Comparison of ENCODE assay signal across 23 cellular contexts in the genomic region with DNA sequence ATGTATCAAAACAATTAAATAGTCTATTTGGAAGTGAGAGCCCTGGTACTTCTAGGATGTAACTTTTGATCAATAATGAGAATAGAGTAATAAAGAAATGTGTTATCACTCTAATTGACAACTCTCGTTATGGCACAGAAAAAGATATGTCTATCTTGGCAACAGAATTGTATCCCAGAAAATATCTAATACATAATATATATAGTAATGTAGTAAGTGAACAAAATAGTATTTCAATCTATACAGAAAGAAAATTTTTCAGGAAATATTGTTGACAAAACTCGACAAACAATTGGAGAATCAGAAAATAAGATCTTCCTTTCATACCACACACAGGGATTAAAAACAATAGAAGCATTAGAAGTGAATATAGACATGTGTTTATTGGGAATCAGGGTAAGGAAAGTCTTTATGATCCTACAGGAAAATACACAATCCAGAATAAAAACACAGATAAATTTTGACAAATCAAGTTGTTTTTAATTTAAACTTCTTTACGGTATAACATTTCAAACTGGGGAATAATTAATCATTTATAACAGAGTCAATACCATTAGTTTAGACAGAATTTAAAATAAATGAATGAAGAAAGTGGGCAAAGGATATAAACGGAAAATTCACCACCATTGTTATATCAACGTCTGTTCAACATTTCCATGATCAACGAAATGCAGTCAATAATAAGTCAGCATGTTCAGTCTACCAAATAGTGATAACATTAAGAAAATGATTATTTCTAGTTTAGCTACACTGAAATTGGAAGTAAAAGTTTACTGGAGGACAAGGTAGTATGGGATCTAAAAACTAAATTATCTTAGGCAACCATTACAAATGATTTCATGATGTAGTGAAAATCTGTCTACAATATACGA.
A peak's percentile ranks its signal among the peaks of the same experiment; 100 is the strongest.
DNase-seq lines count a peak whose midpoint lies in the region; FAIRE-seq and TF ChIP-seq lines count a peak whose summit lies in the region.
"Had no signal": no experiment of that assay in that cellular context is flagged by ENCODE, and none has a peak within 500 bp of the region (broad histone marks: within the 10 kb centered on the region; RNA-seq: fewer than 3 reads in every experiment).

No MANE protein-coding gene starts in this region.

- no peak for TF ChIP-seq POLR2A in H1 (IDR thresholded peaks at IDR 0.05; ENCODE audit: control extremely low read depth in 1 of 2, low read depth in 2 of 2, low read length in 2 of 2)

- no peak overlapping the region for H3K4ac ChIP-seq in H1 (replicated peaks; ENCODE audit: insufficient read length, low read depth, low read length)

- H3K27me3 Mint-ChIP-seq in activated CD4-positive, alpha-beta T cell treated with anti-CD3 and anti-CD28 coated beads, Interleukin-2, amount 10 ng/mL, durations not matched to agents 24 days and 14 days = no peaks in the 10 kb centered on the region

- no peak overlapping the region for H4K8ac ChIP-seq in H1 (ENCODE audit: extremely low read depth, insufficient read depth, low read length)

- H2BK20ac ChIP-seq in H1 (ENCODE audit: low read length) = no peak overlapping the region

- H3K27me3 ChIP-seq in H1 (replicated peaks in 1 of 4; ENCODE audit: control insufficient read depth in 3 of 4, extremely low read depth in 1 of 4, insufficient read depth in 3 of 4, low read length in 3 of 4) = no peaks in the 10 kb centered on the region
- H3K27me3 ChIP-seq in small intestine (ENCODE audit: control insufficient read depth in 2 of 2, insufficient read depth in 2 of 2, low read length in 2 of 2) = peaks cover 0 to 13% of the 10 kb centered on the region in 2 donors

- H3K4me1 Mint-ChIP-seq in activated CD4-positive, alpha-beta T cell treated with anti-CD3 and anti-CD28 coated beads, Interleukin-2, amount 10 ng/mL, durations not matched to agents 24 days and 14 days = no peaks in the 10 kb centered on the region
- H3K4me1 Mint-ChIP-seq: activated naive CD4-positive, alpha-beta T cell treated with anti-CD3 and anti-CD28 coated beads, Interleukin-2, amount 50 U/mL, for 24 hours; H9 had no signal

- H3K56ac ChIP-seq in H1 (replicated peaks; ENCODE audit: insufficient read length, low read depth, low read length) = no peak overlapping the region

- intact Hi-C loops in activated CD4-positive, alpha-beta T cell treated with anti-CD3 and anti-CD28 coated beads, Interleukin-2, amount 10 ng/mL, durations not matched to agents 24 days and 14 days (cut with micrococcal nuclease) = no loop called here

- no peak overlapping the region for H4K91ac ChIP-seq in H1 (replicated peaks; ENCODE audit: insufficient read length, low read length)

- no peak overlapping the region for H2AFZ ChIP-seq in H1 (ENCODE audit: low read length)

- H3K4me2 ChIP-seq in H1 (ENCODE audit: insufficient read depth in 1 of 2, low read depth in 2 of 2, low read length in 2 of 2) = no peak overlapping the region
- H3K4me2 ChIP-seq: SK-N-SH had no signal

- no peak overlapping the region for H3K27ac ChIP-seq in H1 (ENCODE audit: low read depth, low read length)
- H3K27ac ChIP-seq in small intestine (ENCODE audit: low read depth in 1 of 2, low read length in 1 of 2) = no peak overlapping the region
- H3K27ac ChIP-seq: left ventricle myocardium inferior, thoracic aorta had no signal

- H3K4me3 Mint-ChIP-seq in activated CD4-positive, alpha-beta T cell treated with anti-CD3 and anti-CD28 coated beads, Interleukin-2, amount 10 ng/mL, durations not matched to agents 24 days and 14 days = no peak overlapping the region
- H3K4me3 Mint-ChIP-seq: activated naive CD4-positive, alpha-beta T cell treated with anti-CD3 and anti-CD28 coated beads, Interleukin-2, amount 50 U/mL, for 24 hours; H9 had no signal

- H3K36me3 ChIP-seq in H1 (ENCODE audit: control insufficient read depth in 2 of 4, insufficient read depth in 4 of 4, low read length in 3 of 4) = no peaks in the 10 kb centered on the region
- no peaks in the 10 kb centered on the region for H3K36me3 ChIP-seq in small intestine (ENCODE audit: control insufficient read depth in 2 of 2, insufficient read depth in 2 of 2, low read length in 2 of 2)
- H3K36me3 ChIP-seq: left ventricle myocardium inferior, thoracic aorta had no signal

- H3K27ac Mint-ChIP-seq in activated CD4-positive, alpha-beta T cell treated with anti-CD3 and anti-CD28 coated beads, Interleukin-2, amount 10 ng/mL, durations not matched to agents 24 days and 14 days = no peak overlapping the region
- H3K27ac Mint-ChIP-seq: activated naive CD4-positive, alpha-beta T cell treated with anti-CD3 and anti-CD28 coated beads, Interleukin-2, amount 50 U/mL, for 24 hours; H9 had no signal

- no peak overlapping the region; a peak in 1 of 8 replicates for H3K4me3 ChIP-seq in H1 (ENCODE audit: extremely low read depth in 1 of 4, insufficient read depth in 2 of 4, low read depth in 3 of 4, low read length in 4 of 4)
- no peak overlapping the region for H3K4me3 ChIP-seq in small intestine (ENCODE audit: low read depth in 1 of 2, low read length in 2 of 2)
- H3K4me3 ChIP-seq: left ventricle myocardium inferior, thoracic aorta had no signal

- H3K9ac ChIP-seq in H1 (replicated peaks in 1 of 4; ENCODE audit: extremely low read depth in 1 of 4, low read depth in 3 of 4, low read length in 3 of 4) = no peak overlapping the region
- H3K9ac ChIP-seq: SK-N-SH had no signal

- no peak overlapping the region for H2BK12ac ChIP-seq in H1 (ENCODE audit: low read depth, low read length)

- H3K9me3 ChIP-seq in H1 (ENCODE audit: insufficient read depth in 2 of 2, low read depth in 1 of 2, low read length in 1 of 2) = peaks cover 88 to 89% of the 10 kb centered on the region in 2 experiments
- H3K9me3 ChIP-seq in small intestine (ENCODE audit: control insufficient read depth, low read depth) = peaks cover 14% of the 10 kb centered on the region
- H3K9me3 ChIP-seq: SK-N-SH, thoracic aorta had no signal

- H2BK120ac ChIP-seq in H1 (replicated peaks; ENCODE audit: low read depth, low read length) = no peak overlapping the region

- H3K23me2 ChIP-seq in H1 (ENCODE audit: low read depth, low read length) = no peaks in the 10 kb centered on the region

- H3K23ac ChIP-seq in H1 (ENCODE audit: insufficient read length) = no peak overlapping the region

- H2BK15ac ChIP-seq in H1 (ENCODE audit: low read length) = no peak overlapping the region

- H3K79me2 ChIP-seq in H1 (ENCODE audit: control insufficient read depth in 1 of 2, insufficient read depth in 2 of 2, low read length in 2 of 2) = no peaks in the 10 kb centered on the region

- H3K79me1 ChIP-seq in H1 (ENCODE audit: low read depth, low read length) = no peaks in the 10 kb centered on the region

- H3K4me1 ChIP-seq in H1 (replicated peaks in 1 of 4; ENCODE audit: control insufficient read depth in 3 of 4, insufficient read depth in 4 of 4, low read length in 3 of 4) = no peaks in the 10 kb centered on the region
- H3K4me1 ChIP-seq in small intestine (ENCODE audit: control insufficient read depth in 2 of 2, insufficient read depth in 1 of 2, low read depth in 1 of 2, low read length in 1 of 2) = no peaks in the 10 kb centered on the region
- H3K4me1 ChIP-seq: left ventricle myocardium inferior had no signal

- no peak overlapping the region for H2BK5ac ChIP-seq in H1 (ENCODE audit: low read depth, low read length)

- POLR2A ChIA-PET in H1 (lab: Charles Lee; ENCODE audit: partially characterized antibody) = no interaction called here

- H3K9me3 Mint-ChIP-seq in activated CD4-positive, alpha-beta T cell treated with anti-CD3 and anti-CD28 coated beads, Interleukin-2, amount 10 ng/mL, durations not matched to agents 24 days and 14 days = peaks cover 55% of the 10 kb centered on the region

- WGBS in H1 (ENCODE audit: extremely low coverage in 1 of 2, insufficient coverage in 1 of 2, insufficient read length in 1 of 2, insufficient replicate concordance in 2 of 2, low coverage in 1 of 2, low lambda C conversion rate in 2 of 2, missing lambda C conversion rate in 1 of 2), 2 experiments = 49% methylated on average over 7 of the region's 7 CpGs; no CpG with 5 or more reads in 1 of the 2 experiments
- 36 to 46% (median 38%) methylated on average over 7 of the region's 7 CpGs for WGBS in small intestine, 3 donors

- H4K5ac ChIP-seq in H1 (ENCODE audit: insufficient read length, low read depth, low read length) = no peak overlapping the region

- no peak for TF ChIP-seq RAD21 in H1 (IDR thresholded peaks at IDR 0.05 in 1 of 2, conservative IDR thresholded peaks at IDR 0.05 in 1 of 2; ENCODE audit: low read depth in 2 of 2, low read length in 2 of 2)

- TF ChIP-seq CTCF in H1 (IDR thresholded peaks at IDR 0.05; ENCODE audit: control extremely low read depth in 1 of 3, insufficient read depth in 1 of 3, low read depth in 1 of 3, low read length in 3 of 3) = no peak

- H3K14ac ChIP-seq in H1 (ENCODE audit: insufficient read length) = no peak overlapping the region

- no peak for TF ChIP-seq EP300 in H1 (IDR thresholded peaks at IDR 0.05; ENCODE audit: borderline replicate concordance in 1 of 2, low read depth in 2 of 2, low read length in 2 of 2)

- H3K18ac ChIP-seq in H1 (ENCODE audit: extremely low read depth, low read length) = no peak overlapping the region

- no peak overlapping the region for H2AK5ac ChIP-seq in H1 (ENCODE audit: low read depth, low read length)

- peak; percentile 2 for DNase-seq in activated CD4-positive, alpha-beta T cell treated with anti-CD3 and anti-CD28 coated beads, Interleukin-2, amount 10 ng/mL, durations not matched to agents 24 days and 14 days
- DNase-seq in activated CD4-positive, alpha-beta T cell treated with anti-CD3 and anti-CD28 coated beads, Interleukin-2, amount 50 U/mL, for 4 hours = no peak
- DNase-seq in RCC 7860 (ENCODE audit: low spot score) (peak; percentile 27), H1 (ENCODE audit: low read depth in 1 of 2, low spot score in 2 of 2) (no peak), small intestine (no peak), NCI-H1436 (lab: John Stamatoyannopoulos, UW) (no peak), GF-D8 (lab: John Stamatoyannopoulos, UW) (no peak)
- DNase-seq in activated effector memory CD4-positive, alpha-beta T cell treated with Interleukin-2 at 50 U/mL for 16 hours = no peak
- DNase-seq: activated T-cell treated with anti-CD3 and anti-CD28 coated beads, Interleukin-2, amount 50 U/mL, for 48 hours; C1 segment of cervical spinal cord; DMS 273 treated with DMSO at 0.1 percent for 48 hours; H9; left ventricle myocardium inferior; midbrain; NCI-H1092 treated with DMSO at 0.1 percent for 48 hours; NCI-H2107; NCI-H526 treated with DMSO at 0.1 percent for 48 hours; OCI-M1; SK-N-SH; stimulated activated CD4-positive, alpha-beta T cell treated with anti-CD3 and anti-CD28 coated beads, Interleukin-2, amount 100 ng/mL, for 24 hours; stimulated activated naive CD4-positive, alpha-beta T cell had no signal

- H3K36me3 Mint-ChIP-seq in activated CD4-positive, alpha-beta T cell treated with anti-CD3 and anti-CD28 coated beads, Interleukin-2, amount 10 ng/mL, durations not matched to agents 24 days and 14 days (ENCODE audit: low read depth) = no peaks in the 10 kb centered on the region

- no peaks in the 10 kb centered on the region for H4K20me1 ChIP-seq in H1 (replicated peaks in 1 of 2; ENCODE audit: control insufficient read depth in 1 of 2, insufficient read depth in 2 of 2, low read length in 2 of 2)

- CTCF ChIA-PET in H1 (lab: Charles Lee; ENCODE audit: partially characterized antibody) = no interaction called here

- FAIRE-seq in RCC 7860 (lab: Jason Lieb, UNC) (no peak), H1 (lab: Jason Lieb, UNC) (peak; percentile 85), small intestine (lab: Jason Lieb, UNC) (peak; percentile 91)

Comparison
In these comparisons a context has a peak if more than half of its experiments do, and no peak if none do; other contexts are left out.
1. DNase-seq: peak in activated CD4-positive, alpha-beta T cell treated with anti-CD3 and anti-CD28 coated beads, Interleukin-2, amount 10 ng/mL, durations not matched to agents 24 days and 14 days (single experiment) and RCC 7860 (single experiment); none in activated CD4-positive, alpha-beta T cell treated with anti-CD3 and anti-CD28 coated beads, Interleukin-2, amount 50 U/mL, for 4 hours (0 of 2), H1 (0 of 2), small intestine (single experiment), NCI-H1436 (single experiment), activated effector memory CD4-positive, alpha-beta T cell treated with Interleukin-2 at 50 U/mL for 16 hours (single experiment) and GF-D8 (single experiment).